Comparison of ENCODE assay signal across 15 cellular contexts in genomic region chr5:126280343-126280742, GRCh38.
DNase-seq lines count a peak whose midpoint lies in the region; ATAC-seq and TF ChIP-seq lines count a peak whose summit lies in the region.
"Had no signal": no experiment of that assay in that cellular context is flagged by ENCODE, and none has a peak within 500 bp of the region (broad histone marks: within the 10 kb centered on the region; RNA-seq: fewer than 3 reads in every experiment).

No MANE protein-coding gene starts in this region.

- H3K27me3 ChIP-seq in heart left ventricle, result no peaks in the 10 kb centered on the region
- no peaks in the 10 kb centered on the region for H3K27me3 ChIP-seq in right atrium auricular region
- H3K27me3 ChIP-seq: BE2C had no signal

- H3K27ac Mint-ChIP-seq in brain, result peak overlapping the region; percentile 29 to 95 (median 92)
- H3K27ac Mint-ChIP-seq in activated T-cell treated with anti-CD3 and anti-CD28 coated beads, Interleukin-2, amount 50 U/mL, for 24 hours, result no peak overlapping the region
- H3K27ac Mint-ChIP-seq: CD4-positive, alpha-beta memory T cell had no signal

- intact Hi-C loops in heart left ventricle (cut with DNase I), result no loop called here

- 27 to 50% (median 35%) methylated on average over 1 of the region's 1 CpG for WGBS in heart left ventricle, 4 donors

- TF ChIP-seq CTCF in brain (conservative IDR thresholded peaks at IDR 0.05), result no peak
- TF ChIP-seq CTCF in heart left ventricle (IDR thresholded peaks at IDR 0.05), result no peak
- TF ChIP-seq CTCF in right atrium auricular region (IDR thresholded peaks at IDR 0.05), result no peak

- DNase-seq in heart left ventricle (peak in 3 of 5 donors; percentile 21 to 73 (median 27)), right atrium auricular region (ENCODE audit: low spot score) (no peak), NOMO-1 (lab: John Stamatoyannopoulos, UW; ENCODE audit: unreplicated experiment in 2 of 2) (no peak), NCI-H2171 treated with DMSO at 0.1 percent for 48 hours (lab: John Stamatoyannopoulos, UW) (no peak)
- no peak for DNase-seq in activated T-cell treated with anti-CD3 and anti-CD28 coated beads, Interleukin-2, amount 50 U/mL, for 24 hours
- DNase-seq: BE2C; CD4-positive, alpha-beta memory T cell; DMS79 treated with DMSO at 0.1 percent for 48 hours; EL; GDM1; IMR-90 had no signal

- H3K9me3 ChIP-seq in heart left ventricle (no peaks in the 10 kb centered on the region), right atrium auricular region (no peaks in the 10 kb centered on the region)
- H3K9me3 ChIP-seq: A549, BE2C had no signal

- no peaks in the 10 kb centered on the region for H3K36me3 Mint-ChIP-seq in brain
- no peaks in the 10 kb centered on the region for H3K36me3 Mint-ChIP-seq in activated T-cell treated with anti-CD3 and anti-CD28 coated beads, Interleukin-2, amount 50 U/mL, for 24 hours (ENCODE audit: low read depth)
- H3K36me3 Mint-ChIP-seq: CD4-positive, alpha-beta memory T cell had no signal

- H3K27ac ChIP-seq in heart left ventricle (peak overlapping the region in 4 of 12 donors; percentile 31 to 50 (median 41)), right atrium auricular region (peak overlapping the region; percentile 36 to 57)
- H3K27ac ChIP-seq: A549, C4-2B had no signal

- no peak for TF ChIP-seq POLR2A in heart left ventricle (IDR thresholded peaks at IDR 0.05)

- peaks cover 0 to 7% (median 2%) of the 10 kb centered on the region in 5 experiments for H3K9me3 Mint-ChIP-seq in brain
- no peaks in the 10 kb centered on the region for H3K9me3 Mint-ChIP-seq in activated T-cell treated with anti-CD3 and anti-CD28 coated beads, Interleukin-2, amount 50 U/mL, for 24 hours

- ATAC-seq in heart left ventricle, result peak; percentile 94 to 97 (median 96)
- ATAC-seq: A549, HCT116 had no signal

- H3K36me3 ChIP-seq in heart left ventricle (no peaks in the 10 kb centered on the region), right atrium auricular region (no peaks in the 10 kb centered on the region)
- H3K36me3 ChIP-seq: BE2C had no signal

- peaks cover 0 to 12% (median 0%) of the 10 kb centered on the region in 12 donors for H3K4me1 ChIP-seq in heart left ventricle
- H3K4me1 ChIP-seq in right atrium auricular region, result no peaks in the 10 kb centered on the region
- H3K4me1 ChIP-seq: A549 had no signal

- no peaks in the 10 kb centered on the region for H3K27me3 Mint-ChIP-seq in brain
- peaks cover 4% of the 10 kb centered on the region for H3K27me3 Mint-ChIP-seq in activated T-cell treated with anti-CD3 and anti-CD28 coated beads, Interleukin-2, amount 50 U/mL, for 24 hours
- H3K27me3 Mint-ChIP-seq: CD4-positive, alpha-beta memory T cell had no signal

- H3K4me3 Mint-ChIP-seq in brain, result peak overlapping the region in 1 of 5 experiments; percentile 61
- H3K4me3 Mint-ChIP-seq in activated T-cell treated with anti-CD3 and anti-CD28 coated beads, Interleukin-2, amount 50 U/mL, for 24 hours, result no peak overlapping the region

- H3K4me1 Mint-ChIP-seq in brain, result peaks cover 42% of the 10 kb centered on the region
- no peaks in the 10 kb centered on the region for H3K4me1 Mint-ChIP-seq in activated T-cell treated with anti-CD3 and anti-CD28 coated beads, Interleukin-2, amount 50 U/mL, for 24 hours (ENCODE audit: low read depth)

- H3K4me3 ChIP-seq in heart left ventricle (no peak overlapping the region), right atrium auricular region (no peak overlapping the region)
- H3K4me3 ChIP-seq: A549 had no signal

Comparison
In these comparisons a context has a peak if more than half of its experiments do, and no peak if none do; other contexts are left out.
1. DNase-seq: peak in heart left ventricle (3 of 5); none in right atrium auricular region (single experiment), NOMO-1 (0 of 2), activated T-cell treated with anti-CD3 and anti-CD28 coated beads, Interleukin-2, amount 50 U/mL, for 24 hours (single experiment) and NCI-H2171 treated with DMSO at 0.1 percent for 48 hours (single experiment).